ENCODE assay signal across 29 cellular contexts in genomic region chr6:96832780-96833179, GRCh38.
"Had no signal": no experiment of that assay in that cellular context is flagged by ENCODE, and none has a peak within 500 bp of the region (broad histone marks: within the 10 kb centered on the region; RNA-seq: fewer than 3 reads in every experiment).

No MANE protein-coding gene starts in this region.

- H3K9me3 Mint-ChIP-seq: memory B cell; natural killer cell treated with Interleukin-12 subunit alpha and Interleukin-12 subunit beta and Interleukin-15 and Interleukin-18, amount 100 ng/mL, for 72 hours; neural crest cell; stimulated activated naive B cell treated with anti-CD40 and anti-IgM and Interleukin-4, amounts not matched to agents 10 μg/mL and 1 μg/mL and 100 μg/mL, for 72 hours had no signal

- DNase-seq: kidney; left colon; left lung; midbrain; mucosa of descending colon; naive thymus-derived CD4-positive, alpha-beta T cell; nucleus accumbens; pancreas; posterior cingulate gyrus; retina; right cardiac atrium; stimulated activated CD4-positive, alpha-beta T cell treated with anti-CD3 and anti-CD28 coated beads, Interleukin-12 subunit alpha, Interleukin-12 subunit beta, amount 100 ng/mL, for 4 hours; stimulated activated CD4-positive, alpha-beta T cell treated with anti-CD3 and anti-CD28 coated beads, Interleukin-15, amount 100 ng/mL, for 24 hours; stimulated activated CD4-positive, alpha-beta T cell treated with anti-CD3 and anti-CD28 coated beads, Interleukin-2, amount 100 ng/mL, for 24 hours; stimulated activated CD4-positive, alpha-beta T cell treated with anti-CD3 and anti-CD28 coated beads, Interleukin-4, amount 100 ng/mL, for 1 hour; stimulated activated naive B cell treated with anti-CD40 and anti-IgM and Interleukin-4, amounts not matched to agents 10 μg/mL and 1 μg/mL and 100 μg/mL, for 72 hours; stimulated activated naive CD8-positive, alpha-beta T cell treated with anti-CD3 and anti-CD28 coated beads, Interleukin-15, Interleukin-2, amounts not matched to agents 100 U/mL and 50 U/mL, for 24 hours; stomach; testis; thyroid gland; transverse colon; upper lobe of left lung had no signal

- H3K4me1 ChIP-seq: pancreas, prostate gland, testis had no signal

- H3K4me3 ChIP-seq: left lung, mucosa of descending colon, pancreas, prostate gland, skin epidermis, stomach, testis, thyroid gland, transverse colon, upper lobe of left lung, vagina had no signal

- ATAC-seq: left colon; left lung; mucosa of descending colon; naive thymus-derived CD4-positive, alpha-beta T cell; natural killer cell treated with Interleukin-12 subunit alpha and Interleukin-12 subunit beta and Interleukin-15 and Interleukin-18, amount 100 ng/mL, for 72 hours; pancreas; right cardiac atrium; sciatic nerve; stimulated activated naive B cell treated with anti-CD40 and anti-IgM and Interleukin-4, amounts not matched to agents 10 μg/mL and 1 μg/mL and 100 μg/mL, for 72 hours; stimulated activated naive CD8-positive, alpha-beta T cell treated with anti-CD3 and anti-CD28 coated beads, Interleukin-15, Interleukin-2, amounts not matched to agents 100 U/mL and 50 U/mL, for 24 hours had no signal

- H3K27me3 ChIP-seq: pancreas, testis, thyroid gland, vagina had no signal

- H3K27ac Mint-ChIP-seq: memory B cell; naive thymus-derived CD4-positive, alpha-beta T cell; natural killer cell treated with Interleukin-12 subunit alpha and Interleukin-12 subunit beta and Interleukin-15 and Interleukin-18, amount 100 ng/mL, for 72 hours; stimulated activated naive B cell treated with anti-CD40 and anti-IgM and Interleukin-4, amounts not matched to agents 10 μg/mL and 1 μg/mL and 100 μg/mL, for 72 hours had no signal

- H3K36me3 ChIP-seq: left lung, pancreas, prostate gland, stomach, thyroid gland, transverse colon, upper lobe of left lung, vagina had no signal

- H3K36me3 Mint-ChIP-seq: memory B cell; natural killer cell treated with Interleukin-12 subunit alpha and Interleukin-12 subunit beta and Interleukin-15 and Interleukin-18, amount 100 ng/mL, for 72 hours; stimulated activated naive B cell treated with anti-CD40 and anti-IgM and Interleukin-4, amounts not matched to agents 10 μg/mL and 1 μg/mL and 100 μg/mL, for 72 hours had no signal

- H3K9me3 ChIP-seq: left lung, mucosa of descending colon, pancreas, prostate gland, stomach, testis, thyroid gland, transverse colon, upper lobe of left lung, vagina had no signal

- H3K4me3 Mint-ChIP-seq: memory B cell; naive thymus-derived CD4-positive, alpha-beta T cell; natural killer cell treated with Interleukin-12 subunit alpha and Interleukin-12 subunit beta and Interleukin-15 and Interleukin-18, amount 100 ng/mL, for 72 hours; neural crest cell; stimulated activated naive B cell treated with anti-CD40 and anti-IgM and Interleukin-4, amounts not matched to agents 10 μg/mL and 1 μg/mL and 100 μg/mL, for 72 hours had no signal

- H3K27ac ChIP-seq: left lung, pancreas, prostate gland, skin epidermis, stomach, testis, thyroid gland, transverse colon, upper lobe of left lung, vagina had no signal
